21 cellular contexts compared by ENCODE assay signal in genomic region chr3:41140242-41140641, GRCh38. TPM values are rescaled to one million over a fixed set of nuclear protein-coding genes. Genes with fewer than 3 reads are reported as not detected.
DNase-seq lines count a peak whose midpoint lies in the region; ATAC-seq, FAIRE-seq and TF ChIP-seq lines count a peak whose summit lies in the region.
"Had no signal": no experiment of that assay in that cellular context is flagged by ENCODE, and none has a peak within 500 bp of the region (broad histone marks: within the 10 kb centered on the region; RNA-seq: fewer than 3 reads in every experiment).

No MANE protein-coding gene starts in this region.

- no peak for TF ChIP-seq CTCF in HepG2 (CRISPR knock-in tag; IDR thresholded peaks at IDR 0.05)
- no peak for TF ChIP-seq CTCF in right lobe of liver (IDR thresholded peaks at IDR 0.05)
- TF ChIP-seq CTCF in mucosa of descending colon (IDR thresholded peaks at IDR 0.05) = no peak

- in situ Hi-C loops in HepG2 (cut with HindIII; ENCODE audit: extremely low pct_ligation_motif_present, low pct_unique_long_range_greater_than_20kb) = no loop called here

- FAIRE-seq in HepG2 (lab: Jason Lieb, UNC) = no peak
- FAIRE-seq: A549, D721Med, G401.6, GM12891 had no signal

- CTCF ChIA-PET in HepG2 (lab: Yijun Ruan, JAX; ENCODE audit: low intra/inter-chr PET ratio, low total read pairs) = no interaction called here

- peaks cover 0 to 15% of the 10 kb centered on the region in 2 experiments; a peak in 1 of 5 replicates for H3K27me3 ChIP-seq in HepG2 (ENCODE audit: control insufficient read depth in 1 of 2, insufficient read depth in 2 of 2, low read length in 2 of 2)
- no peaks in the 10 kb centered on the region for H3K27me3 ChIP-seq in right lobe of liver
- H3K27me3 ChIP-seq: BLaER1 treated with 17β-estradiol and CSF1 and Interleukin-3, amounts not matched to agents 10 nM and 100 nM had no signal

- H3K4me3 ChIP-seq in HepG2 (replicated peaks in 1 of 3; ENCODE audit: insufficient read depth in 1 of 3, low read depth in 2 of 3, low read length in 3 of 3) (no peak overlapping the region), right lobe of liver (no peak overlapping the region), mucosa of descending colon (no peak overlapping the region)
- H3K4me3 ChIP-seq: A549; BLaER1 treated with 17β-estradiol and CSF1 and Interleukin-3, amounts not matched to agents 10 nM and 100 nM had no signal

- 9% methylated on average over 3 of the region's 3 CpGs for WGBS in HepG2 (ENCODE audit: low lambda C conversion rate)
- WGBS in right lobe of liver (ENCODE audit: insufficient coverage, low coverage, low lambda C conversion rate, missing lambda C conversion rate) = 76% methylated on average over 3 of the region's 3 CpGs

- TF ChIP-seq RAD21 in HepG2 (CRISPR knock-in tag; IDR thresholded peaks at IDR 0.05) = no peak

- H3K4me2 ChIP-seq in HepG2 (ENCODE audit: low read depth, low read length) = no peak overlapping the region
- H3K4me2 ChIP-seq: A549; BLaER1 treated with 17β-estradiol and CSF1 and Interleukin-3, amounts not matched to agents 10 nM and 100 nM had no signal

- POLR2A ChIA-PET in HepG2 (lab: Yijun Ruan, JAX) = no interaction called here

- no peaks in the 10 kb centered on the region for H3K4me1 ChIP-seq in HepG2 (ENCODE audit: insufficient read depth, low read length)
- no peaks in the 10 kb centered on the region for H3K4me1 ChIP-seq in right lobe of liver
- H3K4me1 ChIP-seq in mucosa of descending colon (ENCODE audit: low read depth) = no peaks in the 10 kb centered on the region
- H3K4me1 ChIP-seq: A549, Caco-2 had no signal

- H3K9ac ChIP-seq in HepG2 (ENCODE audit: insufficient read depth, low read depth, low read length) = no peak overlapping the region
- H3K9ac ChIP-seq: BLaER1 treated with 17β-estradiol and CSF1 and Interleukin-3, amounts not matched to agents 10 nM and 100 nM had no signal

- BruUV-seq in HepG2 (replicated peaks; lab: Mats Ljungman, UMichigan) = no TSS peak

- no peak overlapping the region for H3K27ac ChIP-seq in HepG2 (ENCODE audit: extremely low read length, insufficient read depth, low read length)
- H3K27ac ChIP-seq in right lobe of liver = no peak overlapping the region
- H3K27ac ChIP-seq: 22Rv1; A549; BLaER1 treated with 17β-estradiol and CSF1 and Interleukin-3, amounts not matched to agents 10 nM and 100 nM; C4-2B had no signal

- DNase-seq in HepG2 (ENCODE audit: low spot score) (no peak), right lobe of liver (no peak), NCI-H526 treated with DMSO at 0.1 percent for 48 hours (lab: John Stamatoyannopoulos, UW) (peak; percentile 78), iPS-NIHi11 (ENCODE audit: low spot score) (peak; percentile 22), mucosa of descending colon (no peak)
- DNase-seq in activated CD4-positive, alpha-beta T cell treated with anti-CD3 and anti-CD28 coated beads for 1 hour = no peak
- DNase-seq: AML-193; Calu3; CD4-positive, alpha-beta T cell; CD8-positive, alpha-beta T cell; DMS79 treated with DMSO at 0.1 percent for 48 hours; GF-D8 had no signal

- intact Hi-C loops in HepG2 (cut with micrococcal nuclease; ENCODE audit: unreplicated experiment) = no loop called here
- intact Hi-C loops in right lobe of liver (cut with DNase I) = no loop called here
- intact Hi-C loops in mucosa of descending colon (cut with DNase I, micrococcal nuclease) = no loop called here

- ATAC-seq in HepG2 (no peak), right lobe of liver (no peak), GM18873 (IDR thresholded peaks at IDR 0.05; ENCODE audit: low FRiP score, unreplicated experiment) (no peak), mucosa of descending colon (no peak)
- ATAC-seq: A549; CD8-positive, alpha-beta T cell had no signal

- no peak for TF ChIP-seq POLR2A in HepG2 (IDR thresholded peaks at IDR 0.05; ENCODE audit: insufficient read depth in 1 of 2, low read depth in 2 of 2, low read length in 2 of 2)
- TF ChIP-seq POLR2A in right lobe of liver (IDR thresholded peaks at IDR 0.05) = no peak

- no peaks in the 10 kb centered on the region for H3K9me3 ChIP-seq in HepG2 (ENCODE audit: low read length)
- H3K9me3 ChIP-seq in right lobe of liver = no peaks in the 10 kb centered on the region
- no peaks in the 10 kb centered on the region for H3K9me3 ChIP-seq in mucosa of descending colon
- H3K9me3 ChIP-seq: A549, Caco-2 had no signal

- H3K79me2 ChIP-seq in HepG2 (ENCODE audit: insufficient read depth, low read length) = no peaks in the 10 kb centered on the region

- TF ChIP-seq EP300 in HepG2 (IDR thresholded peaks at IDR 0.05; ENCODE audit: low read depth in 2 of 2, low read length in 2 of 2) = no peak
- no peak for TF ChIP-seq EP300 in HepG2 (CRISPR knock-in tag; IDR thresholded peaks at IDR 0.05; ENCODE audit: borderline replicate concordance)

- no peak overlapping the region for H2AFZ ChIP-seq in HepG2 (ENCODE audit: low read length)

- H3K36me3 ChIP-seq in HepG2 (replicated peaks in 1 of 2; ENCODE audit: control insufficient read depth in 1 of 2, insufficient read depth in 2 of 2, low read length in 2 of 2) (no peaks in the 10 kb centered on the region), right lobe of liver (no peaks in the 10 kb centered on the region), mucosa of descending colon (ENCODE audit: low read depth) (no peaks in the 10 kb centered on the region)
- H3K36me3 ChIP-seq: BLaER1 treated with 17β-estradiol and CSF1 and Interleukin-3, amounts not matched to agents 10 nM and 100 nM had no signal

- H4K20me1 ChIP-seq in HepG2 (ENCODE audit: insufficient read depth, low read length) = no peaks in the 10 kb centered on the region
- H4K20me1 ChIP-seq: BLaER1 treated with 17β-estradiol and CSF1 and Interleukin-3, amounts not matched to agents 10 nM and 100 nM had no signal

TF ChIP-seq in HepG2, 621 proteins besides CTCF, POLR2A, EP300 and RAD21:
- TF ChIP-seq ZNF652 (CRISPR knock-in tag; IDR thresholded peaks at IDR 0.05; ENCODE audit: borderline replicate concordance, low read depth) (peak; percentile 72), ATF7-NPFF (CRISPR knock-in tag; IDR thresholded peaks at IDR 0.05; ENCODE audit: low read depth) (no peak)
- TF ChIP-seq, protein P1, sequence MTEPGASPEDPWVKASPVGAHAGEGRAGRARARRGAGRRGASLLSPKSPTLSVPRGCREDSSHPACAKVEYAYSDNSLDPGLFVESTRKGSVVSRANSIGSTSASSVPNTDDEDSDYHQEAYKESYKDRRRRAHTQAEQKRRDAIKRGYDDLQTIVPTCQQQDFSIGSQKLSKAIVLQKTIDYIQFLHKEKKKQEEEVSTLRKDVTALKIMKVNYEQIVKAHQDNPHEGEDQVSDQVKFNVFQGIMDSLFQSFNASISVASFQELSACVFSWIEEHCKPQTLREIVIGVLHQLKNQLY (CRISPR knock-in tag; IDR thresholded peaks at IDR 0.05) = no peak

RNA-seq across cellular contexts. Expression of gene CTNNB1, which starts 59.1 kb away (rescaled TPM):
- total RNA-seq in HepG2 (2016; rRNA removed; fragmentation: Illumina TruSeq; extraction: Trizol) (489 and 700 TPM in 2 replicates), right lobe of liver (100 to 1,000 TPM; 107 to 160 (median 138) TPM), mucosa of descending colon (100 to 1,000 TPM; 329 to 348 (median 342) TPM)
- 50.2 and 54.9 TPM in 2 replicates for total RNA-seq in HepG2 (2016; cell fraction: cytosol; rRNA removed; fragmentation: Illumina TruSeq; extraction: Trizol; ENCODE audit: low read depth)
- 488 and 720 TPM in 2 replicates for total RNA-seq in HepG2 (2016; cell fraction: insoluble cytoplasmic fraction; rRNA removed; fragmentation: Illumina TruSeq; extraction: Trizol)
- 94.6 and 98.6 TPM in 2 replicates for total RNA-seq in HepG2 (2016; cell fraction: membrane; rRNA removed; fragmentation: Illumina TruSeq; extraction: Trizol)
- 268 and 292 TPM in 2 replicates for total RNA-seq in HepG2 (2016; cell fraction: nucleus; rRNA removed; fragmentation: Illumina TruSeq; extraction: Trizol)
- 398 and 417 TPM in 2 replicates for polyA plus RNA-seq in HepG2 (2011; rRNA removed)
- 460 and 473 TPM in 2 replicates for polyA plus RNA-seq in HepG2 (2011; cell fraction: cytosol; rRNA removed)
- polyA plus RNA-seq in HepG2 (2011; cell fraction: nucleus; rRNA removed) = 417 and 480 TPM in 2 replicates
- polyA plus RNA-seq in HepG2 (2012) = 229 and 276 TPM in 2 replicates
- 7.0 and 9.4 TPM in 2 replicates for polyA plus RNA-seq in HepG2 (2016; cell fraction: cytosol; fragmentation: Illumina TruSeq; extraction: Trizol; ENCODE audit: low read depth)
- 347 and 367 TPM in 2 replicates for polyA plus RNA-seq in HepG2 (2016; cell fraction: insoluble cytoplasmic fraction; fragmentation: Illumina TruSeq; extraction: Trizol; ENCODE audit: low read depth)
- polyA plus RNA-seq in HepG2 (2016; cell fraction: membrane; fragmentation: Illumina TruSeq; extraction: Trizol; ENCODE audit: low read depth) = 21.8 and 23.3 TPM in 2 replicates
- polyA plus RNA-seq in HepG2 (2016; cell fraction: nucleus; fragmentation: Illumina TruSeq; extraction: Trizol; ENCODE audit: insufficient read depth, low read depth) = 235 and 254 TPM in 2 replicates
- polyA minus RNA-seq in HepG2 (2011; rRNA and poly(A)+ RNA removed; ENCODE audit: low replicate concordance) = 1,533 and 3,275 TPM in 2 replicates
- 616 and 632 TPM in 2 replicates for polyA minus RNA-seq in HepG2 (2011; cell fraction: cytosol; rRNA and poly(A)+ RNA removed)
- polyA minus RNA-seq in HepG2 (2011; cell fraction: nucleus; rRNA and poly(A)+ RNA removed) = 538 and 639 TPM in 2 replicates

Comparison
In these comparisons a context has a peak if more than half of its experiments do, and no peak if none do; other contexts are left out.
1. DNase-seq: peak in NCI-H526 treated with DMSO at 0.1 percent for 48 hours (single experiment) and iPS-NIHi11 (single experiment); none in HepG2 (single experiment), right lobe of liver (0 of 3), activated CD4-positive, alpha-beta T cell treated with anti-CD3 and anti-CD28 coated beads for 1 hour (single experiment) and mucosa of descending colon (0 of 3).